ENCODE assay signal across 21 cellular contexts in the genomic region with DNA sequence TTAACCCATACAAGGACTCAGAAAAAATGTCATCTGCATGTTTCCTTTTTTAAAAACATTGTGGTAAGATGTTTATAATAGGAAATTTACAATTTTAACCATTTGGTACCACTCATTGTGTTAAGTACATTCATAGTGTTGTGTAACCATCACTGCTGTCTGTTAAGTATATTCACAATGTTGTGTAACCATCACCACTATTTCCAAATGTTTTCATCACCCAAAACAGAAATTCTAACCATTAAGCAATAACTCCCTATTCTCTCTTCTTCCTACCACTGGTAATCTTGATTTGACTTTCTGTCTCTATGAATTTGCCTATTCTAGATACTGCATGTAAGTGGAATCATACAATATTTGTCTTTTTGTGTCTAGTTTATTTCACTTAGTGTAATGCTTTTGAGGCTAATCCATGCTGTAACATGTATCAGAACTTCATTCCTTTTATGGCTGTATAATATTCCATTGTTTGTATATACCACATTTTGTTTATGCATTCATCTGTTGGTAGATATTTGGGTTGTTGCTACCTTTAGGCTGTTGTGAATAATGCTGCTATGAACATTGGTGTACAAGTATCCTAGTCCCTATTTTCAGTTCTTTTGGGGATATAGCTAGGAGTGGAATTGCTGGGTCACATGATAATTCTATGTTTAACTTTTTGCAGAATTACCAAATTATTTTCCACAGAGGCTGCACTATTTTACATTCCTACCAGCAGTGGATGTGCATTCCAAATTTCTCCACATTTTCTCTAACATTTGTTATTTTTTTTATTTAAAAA.
DNase-seq lines count a peak whose midpoint lies in the region; ATAC-seq, FAIRE-seq and TF ChIP-seq lines count a peak whose summit lies in the region.
"Had no signal": no experiment of that assay in that cellular context is flagged by ENCODE, and none has a peak within 500 bp of the region (broad histone marks: within the 10 kb centered on the region; RNA-seq: fewer than 3 reads in every experiment).

No MANE protein-coding gene starts in this region.

- H3K9me3 Mint-ChIP-seq in central memory CD8-positive, alpha-beta T cell = no peaks in the 10 kb centered on the region

- no peak overlapping the region for H3K4me3 Mint-ChIP-seq in central memory CD8-positive, alpha-beta T cell
- H3K4me3 Mint-ChIP-seq: mesothelial cell of epicardium had no signal

- peak overlapping the region; percentile 63 for H3K27ac ChIP-seq in neutrophil
- H3K27ac ChIP-seq: C4-2B, heart left ventricle had no signal

- FAIRE-seq in D721Med (lab: Jason Lieb, UNC) = no peak
- FAIRE-seq: endothelial cell of umbilical vein, keratinocyte had no signal

- H3K4me1 Mint-ChIP-seq in central memory CD8-positive, alpha-beta T cell = peaks cover 78% of the 10 kb centered on the region

- no peaks in the 10 kb centered on the region for H3K9me3 ChIP-seq in neutrophil

- peaks cover 82 to 95% of the 10 kb centered on the region in 2 experiments for H3K4me1 ChIP-seq in neutrophil (ENCODE audit: control insufficient read depth in 1 of 2, insufficient read depth in 1 of 2, low read depth in 1 of 2, low read length in 1 of 2)

- H3K27me3 ChIP-seq in neutrophil = no peaks in the 10 kb centered on the region
- H3K27me3 ChIP-seq: heart left ventricle had no signal

- no peak for ATAC-seq in central memory CD8-positive, alpha-beta T cell (replicated peaks; ENCODE audit: extremely low read depth, poor library complexity, severe bottlenecking)
- ATAC-seq: HCT116 had no signal

- in situ Hi-C loops in KBM-7 (cut with MboI; ENCODE audit: low pct_unique_long_range_greater_than_20kb, low sequenced_read_pairs) = no loop called here

- no peaks in the 10 kb centered on the region for H3K27me3 Mint-ChIP-seq in central memory CD8-positive, alpha-beta T cell

- no peak for TF ChIP-seq CTCF in neutrophil (IDR thresholded peaks at IDR 0.05)
- no peak for TF ChIP-seq CTCF in D721Med (IDR thresholded peaks at IDR 0.05; ENCODE audit: insufficient read depth, missing control alignments)

- peak overlapping the region; percentile 47 for H3K27ac Mint-ChIP-seq in central memory CD8-positive, alpha-beta T cell (ENCODE audit: low read depth)
- H3K27ac Mint-ChIP-seq: mesothelial cell of epicardium had no signal

- H3K36me3 Mint-ChIP-seq in central memory CD8-positive, alpha-beta T cell (ENCODE audit: insufficient read depth) = peaks cover 41% of the 10 kb centered on the region

- peak overlapping the region in 1 of 2 experiments; percentile 1 for H3K4me3 ChIP-seq in neutrophil (ENCODE audit: low read depth in 1 of 2, low read length in 1 of 2)
- H3K4me3 ChIP-seq: heart left ventricle had no signal

- H3K36me3 ChIP-seq in neutrophil = peaks cover 19% of the 10 kb centered on the region

- DNase-seq in HCEC 1CT = peak; percentile 48
- DNase-seq in NOMO-1 (lab: John Stamatoyannopoulos, UW; ENCODE audit: unreplicated experiment in 2 of 2) = peak; percentile 55 to 89
- DNase-seq in central memory CD8-positive, alpha-beta T cell (ENCODE audit: low spot score in 2 of 2) = no peak
- DNase-seq in D721Med (ENCODE audit: insufficient read length, low spot score) = no peak
- no peak for DNase-seq in KBM-7
- DNase-seq in DMS53 treated with DMSO at 0.1 percent for 48 hours (lab: John Stamatoyannopoulos, UW; ENCODE audit: unreplicated experiment) = no peak
- DNase-seq: activated CD4-positive, alpha-beta T cell treated with anti-CD3 and anti-CD28 coated beads for 4 hours; activated T-cell treated with anti-CD3 and anti-CD28 coated beads for 4 hours; amniotic stem cell; DND-41; heart left ventricle; NCI-H774; occipital lobe; stimulated activated naive CD4-positive, alpha-beta T cell; T-helper 9 cell had no signal

Comparison
In these comparisons a context has a peak if more than half of its experiments do, and no peak if none do; other contexts are left out.
1. DNase-seq: peak in HCEC 1CT (single experiment) and NOMO-1 (2 of 2); none in central memory CD8-positive, alpha-beta T cell (0 of 2), D721Med (single experiment), KBM-7 (single experiment) and DMS53 treated with DMSO at 0.1 percent for 48 hours (single experiment).